In the genomic region with DNA sequence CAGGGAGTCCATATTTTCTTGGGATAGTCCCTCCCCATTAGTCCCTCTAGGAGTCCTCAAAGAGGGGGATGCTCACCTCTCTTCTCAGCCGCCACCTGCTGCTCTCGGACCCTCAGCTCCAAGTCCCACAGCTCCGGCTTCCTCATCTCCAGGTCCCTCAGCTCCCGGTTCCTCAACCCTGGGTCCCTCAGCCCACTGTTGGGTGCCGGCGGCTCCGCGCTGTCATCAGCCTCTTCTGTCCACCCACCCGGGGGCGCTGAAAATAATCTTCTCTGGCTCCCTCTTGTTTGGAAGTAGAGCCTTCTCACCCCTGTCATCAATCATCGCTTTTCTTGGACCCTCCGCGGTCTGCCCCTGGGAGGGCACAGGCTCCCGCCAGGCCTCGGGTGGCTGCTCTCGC, we compare ENCODE assay signal across 27 cellular contexts. TPM values are rescaled to one million over a fixed set of nuclear protein-coding genes. Genes with fewer than 3 reads are reported as not detected.
"Had no signal": no experiment of that assay in that cellular context is flagged by ENCODE, and none has a peak within 500 bp of the region (broad histone marks: within the 10 kb centered on the region; RNA-seq: fewer than 3 reads in every experiment).

No MANE protein-coding gene starts in this region.

- H3K4me2 ChIP-seq: neural progenitor cell had no signal

- H3K4me3 ChIP-seq: neural progenitor cell, ovary, psoas muscle, right lobe of liver, sigmoid colon, stomach, tibial artery, transverse colon, vagina had no signal

- ATAC-seq: naive thymus-derived CD4-positive, alpha-beta T cell; natural killer cell; psoas muscle; right cardiac atrium; right lobe of liver; stimulated activated effector memory CD8-positive, alpha-beta T cell treated with anti-CD3 and anti-CD28 coated beads, Interleukin-12 subunit alpha, Interleukin-12 subunit beta, amount 100 ng/mL, for 72 hours; stimulated activated naive B cell treated with anti-CD40 and anti-IgM and Interleukin-4, amounts not matched to agents 10 μg/mL and 1 μg/mL and 100 μg/mL, for 72 hours had no signal

- H3K9ac ChIP-seq: neural progenitor cell, parathyroid adenoma had no signal

- H3K4me1 Mint-ChIP-seq: naive thymus-derived CD4-positive, alpha-beta T cell; natural killer cell; nephron; neural progenitor cell; stimulated activated effector memory CD8-positive, alpha-beta T cell treated with anti-CD3 and anti-CD28 coated beads, Interleukin-12 subunit alpha, Interleukin-12 subunit beta, amount 100 ng/mL, for 72 hours; stimulated activated naive B cell treated with anti-CD40 and anti-IgM and Interleukin-4, amounts not matched to agents 10 μg/mL and 1 μg/mL and 100 μg/mL, for 72 hours had no signal

- H3K9me3 Mint-ChIP-seq: natural killer cell; stimulated activated effector memory CD8-positive, alpha-beta T cell treated with anti-CD3 and anti-CD28 coated beads, Interleukin-12 subunit alpha, Interleukin-12 subunit beta, amount 100 ng/mL, for 72 hours; stimulated activated naive B cell treated with anti-CD40 and anti-IgM and Interleukin-4, amounts not matched to agents 10 μg/mL and 1 μg/mL and 100 μg/mL, for 72 hours; stimulated activated naive CD8-positive, alpha-beta T cell treated with anti-CD3 and anti-CD28 coated beads, Interleukin-15, Interleukin-2, amounts not matched to agents 100 ng/mL and 50 ng/mL, for 24 hours; type B pancreatic cell had no signal

- H3K27ac ChIP-seq: neural progenitor cell, ovary, parathyroid adenoma, psoas muscle, right lobe of liver, sigmoid colon, stomach, tibial artery, transverse colon, vagina had no signal

- H3K4me3 Mint-ChIP-seq: naive thymus-derived CD4-positive, alpha-beta T cell; natural killer cell; nephron; neural progenitor cell; stimulated activated effector memory CD8-positive, alpha-beta T cell treated with anti-CD3 and anti-CD28 coated beads, Interleukin-12 subunit alpha, Interleukin-12 subunit beta, amount 100 ng/mL, for 72 hours; stimulated activated naive B cell treated with anti-CD40 and anti-IgM and Interleukin-4, amounts not matched to agents 10 μg/mL and 1 μg/mL and 100 μg/mL, for 72 hours; stimulated activated naive CD8-positive, alpha-beta T cell treated with anti-CD3 and anti-CD28 coated beads, Interleukin-15, Interleukin-2, amounts not matched to agents 100 ng/mL and 50 ng/mL, for 24 hours; type B pancreatic cell had no signal

- H2AFZ ChIP-seq: neural progenitor cell, parathyroid adenoma had no signal

- H3K27ac Mint-ChIP-seq: naive thymus-derived CD4-positive, alpha-beta T cell; natural killer cell; nephron; neural progenitor cell; progenitor cell of endocrine pancreas; stimulated activated effector memory CD8-positive, alpha-beta T cell treated with anti-CD3 and anti-CD28 coated beads, Interleukin-12 subunit alpha, Interleukin-12 subunit beta, amount 100 ng/mL, for 72 hours; stimulated activated naive B cell treated with anti-CD40 and anti-IgM and Interleukin-4, amounts not matched to agents 10 μg/mL and 1 μg/mL and 100 μg/mL, for 72 hours; stimulated activated naive CD8-positive, alpha-beta T cell treated with anti-CD3 and anti-CD28 coated beads, Interleukin-15, Interleukin-2, amounts not matched to agents 100 ng/mL and 50 ng/mL, for 24 hours; type B pancreatic cell had no signal

- H3K27me3 ChIP-seq: neural progenitor cell, ovary, right lobe of liver, transverse colon, vagina had no signal

- H3K36me3 Mint-ChIP-seq: naive thymus-derived CD4-positive, alpha-beta T cell; natural killer cell; neural progenitor cell; stimulated activated effector memory CD8-positive, alpha-beta T cell treated with anti-CD3 and anti-CD28 coated beads, Interleukin-12 subunit alpha, Interleukin-12 subunit beta, amount 100 ng/mL, for 72 hours; stimulated activated naive B cell treated with anti-CD40 and anti-IgM and Interleukin-4, amounts not matched to agents 10 μg/mL and 1 μg/mL and 100 μg/mL, for 72 hours; type B pancreatic cell had no signal

- H3K79me2 ChIP-seq: parathyroid adenoma had no signal

- H3K9me3 ChIP-seq: ovary, psoas muscle, right lobe of liver, transverse colon, vagina had no signal

- H3K36me3 ChIP-seq: neural progenitor cell, ovary, right lobe of liver, sigmoid colon, stomach, tibial artery, transverse colon, vagina had no signal

- DNase-seq: naive thymus-derived CD4-positive, alpha-beta T cell; natural killer cell; occipital lobe; ovary; psoas muscle; right lobe of liver; sigmoid colon; small intestine; stimulated activated CD4-positive, alpha-beta T cell treated with anti-CD3 and anti-CD28 coated beads, Interleukin-15, amount 100 ng/mL, for 24 hours; stimulated activated CD4-positive, alpha-beta T cell treated with anti-CD3 and anti-CD28 coated beads, Interleukin-2, amount 100 ng/mL, for 24 hours; stimulated activated CD4-positive, alpha-beta T cell treated with anti-CD3 and anti-CD28 coated beads, Interleukin-2, amount 100 ng/mL, for 48 hours; stimulated activated CD4-positive, alpha-beta T cell treated with anti-CD3 and anti-CD28 coated beads, Interleukin-4, amount 100 ng/mL, for 24 hours; stimulated activated naive B cell treated with anti-CD40 and anti-IgM and Interleukin-4, amounts not matched to agents 10 μg/mL and 1 μg/mL and 100 μg/mL, for 72 hours; stimulated activated naive CD4-positive, alpha-beta T cell treated with Interleukin-2 at 50 U/mL for 16 hours; stomach; tibial artery; transverse colon had no signal

- H3K4me1 ChIP-seq: parathyroid adenoma, psoas muscle, right lobe of liver, sigmoid colon, stomach, tibial artery, transverse colon, vagina had no signal

RNA-seq across cellular contexts. Expression of a gene that starts 13.3 kb away (rescaled TPM):
- total RNA-seq: natural killer cell, psoas muscle, skeletal muscle tissue had no signal
